ENCODE assay signal across 16 cellular contexts in genomic region chr16:56211471-56211944, GRCh38. TPM values are rescaled to one million over a fixed set of nuclear protein-coding genes. Genes with fewer than 3 reads are reported as not detected.
DNase-seq lines count a peak whose midpoint lies in the region; ATAC-seq and TF ChIP-seq lines count a peak whose summit lies in the region.
"Had no signal": no experiment of that assay in that cellular context is flagged by ENCODE, and none has a peak within 500 bp of the region (broad histone marks: within the 10 kb centered on the region; RNA-seq: fewer than 3 reads in every experiment).

No MANE protein-coding gene starts in this region.

- H3K9me3 Mint-ChIP-seq in type B pancreatic cell, result no peaks in the 10 kb centered on the region
- H3K9me3 Mint-ChIP-seq: immature natural killer cell had no signal

- intact Hi-C loops in dorsolateral prefrontal cortex (cut with DNase I), result no loop called here
- intact Hi-C loops in mucosa of descending colon (cut with DNase I, micrococcal nuclease), result no loop called here

- peak; percentile 58 for ATAC-seq in mucosa of descending colon
- no peak for ATAC-seq in HG02588 (IDR thresholded peaks at IDR 0.05; ENCODE audit: unreplicated experiment)

- peak; percentile 19 for DNase-seq in NCI-H2107 treated with DMSO at 0.1 percent for 48 hours (lab: John Stamatoyannopoulos, UW; ENCODE audit: unreplicated experiment)
- no peak for DNase-seq in NCI-H2107 (lab: John Stamatoyannopoulos, UW)
- no peak for DNase-seq in dorsolateral prefrontal cortex
- peak in 1 of 3 donors; percentile 12 for DNase-seq in mucosa of descending colon
- no peak for DNase-seq in type B pancreatic cell (ENCODE audit: extremely low spot score, unreplicated experiment)
- no peak for DNase-seq in stimulated activated CD4-positive, alpha-beta T cell treated with anti-CD3 and anti-CD28 coated beads, Interleukin-2, amount 100 ng/mL, for 24 hours
- DNase-seq in SHP77 (lab: John Stamatoyannopoulos, UW), result no peak
- DNase-seq: activated CD4-positive, alpha-beta T cell treated with anti-CD3 and anti-CD28 coated beads for 1 hour; activated T-cell treated with anti-CD3 and anti-CD28 coated beads for 4 hours; dermis blood vessel endothelial cell; immature natural killer cell; MM.1S; naive B cell had no signal

- no peak overlapping the region for H3K4me3 Mint-ChIP-seq in type B pancreatic cell
- H3K4me3 Mint-ChIP-seq: immature natural killer cell had no signal

- no peaks in the 10 kb centered on the region for H3K4me1 ChIP-seq in mucosa of descending colon (ENCODE audit: low read depth)
- H3K4me1 ChIP-seq: suprapubic skin had no signal

- no peaks in the 10 kb centered on the region for H3K27me3 ChIP-seq in dorsolateral prefrontal cortex
- H3K27me3 ChIP-seq: suprapubic skin had no signal

- peak overlapping the region in 54 of 59 donors; percentile 1 to 80 (median 49) for H3K27ac ChIP-seq in dorsolateral prefrontal cortex
- H3K27ac ChIP-seq: suprapubic skin had no signal

- H3K9me3 ChIP-seq in mucosa of descending colon, result no peaks in the 10 kb centered on the region
- H3K9me3 ChIP-seq: suprapubic skin had no signal

- H3K4me3 ChIP-seq in dorsolateral prefrontal cortex (peak overlapping the region in 5 of 59 donors; percentile 5 to 28 (median 11)), mucosa of descending colon (no peak overlapping the region)
- H3K4me3 ChIP-seq: suprapubic skin had no signal

- H3K36me3 Mint-ChIP-seq in type B pancreatic cell, result no peaks in the 10 kb centered on the region
- H3K36me3 Mint-ChIP-seq: immature natural killer cell, naive B cell had no signal

- peaks cover 4% of the 10 kb centered on the region for H3K4me1 Mint-ChIP-seq in type B pancreatic cell (ENCODE audit: unreplicated experiment)
- H3K4me1 Mint-ChIP-seq: immature natural killer cell, naive B cell had no signal

- TF ChIP-seq CTCF in dorsolateral prefrontal cortex (IDR thresholded peaks at IDR 0.05 in 54 of 56, conservative IDR thresholded peaks at IDR 0.05 in 2 of 56; ENCODE audit: low read depth in 1 of 56, partially characterized antibody in 56 of 56) (no peak), mucosa of descending colon (IDR thresholded peaks at IDR 0.05) (no peak), type B pancreatic cell (conservative IDR thresholded peaks at IDR 0.05) (no peak)

- peaks cover 6% of the 10 kb centered on the region for H3K27me3 Mint-ChIP-seq in type B pancreatic cell

- peak overlapping the region; percentile 50 for H3K27ac Mint-ChIP-seq in type B pancreatic cell
- H3K27ac Mint-ChIP-seq: immature natural killer cell, naive B cell had no signal

- no peaks in the 10 kb centered on the region for H3K36me3 ChIP-seq in mucosa of descending colon (ENCODE audit: low read depth)
- H3K36me3 ChIP-seq: suprapubic skin had no signal

RNA-seq across cellular contexts. Expression of gene GNAO1, which starts 20.2 kb away (rescaled TPM):
- total RNA-seq in dorsolateral prefrontal cortex (100 to 1,000 TPM; 319 to 543 (median 428) TPM), mucosa of descending colon (100 to 1,000 TPM in 1 of 3 donors, 1 to 10 TPM in 2; 8.3 to 113 (median 9.8) TPM), type B pancreatic cell (ENCODE audit: low replicate concordance) (13.2 and 20.1 TPM in 2 replicates)
- total RNA-seq: A172, dermis blood vessel endothelial cell had no signal
